In genomic region chr1:68104155-68104554, GRCh38 we compare ENCODE assay signal across 2 cellular contexts.
TF ChIP-seq lines count a peak whose summit lies in the region.

No MANE protein-coding gene starts in this region.

TF ChIP-seq in IMR-90, 13 proteins besides CTCF, POLR2A, EP300 and RAD21 (continued from another document):
- no peak for TF ChIP-seq ELK1 (IDR thresholded peaks at IDR 0.05; ENCODE audit: borderline replicate concordance, low read depth, low read length)
- no peak for TF ChIP-seq RCOR1 (IDR thresholded peaks at IDR 0.05; ENCODE audit: insufficient replicate concordance, low read length)
- TF ChIP-seq SMC3 (IDR thresholded peaks at IDR 0.05; ENCODE audit: low read depth, low read length) = no peak
- peak; percentile 71; the same call in 1 of the 2 replicates for TF ChIP-seq NFE2L2 (IDR thresholded peaks at IDR 0.05; ENCODE audit: low read depth, low read length)
- no peak for TF ChIP-seq BHLHE40 (IDR thresholded peaks at IDR 0.05; ENCODE audit: low read depth, low read length)
- no peak for TF ChIP-seq MXI1 (IDR thresholded peaks at IDR 0.05; ENCODE audit: borderline replicate concordance, low read depth, low read length)
- peak; percentile 46; the same call in 1 of the 2 replicates for TF ChIP-seq MAFK (IDR thresholded peaks at IDR 0.05; ENCODE audit: low read depth, low read length)

TF ChIP-seq in SK-N-SH treated with all-trans-retinoic acid at 6 μM for 48 hours, 23 proteins besides CTCF, POLR2A, EP300 and RAD21 (continued from another document):
- TF ChIP-seq POU6F1 (CRISPR knock-in tag; IDR thresholded peaks at IDR 0.05; ENCODE audit: borderline replicate concordance, low read depth) (no peak), PPARA (CRISPR knock-in tag; IDR thresholded peaks at IDR 0.05; ENCODE audit: borderline replicate concordance) (no peak), SNAI2 (CRISPR knock-in tag; IDR thresholded peaks at IDR 0.05) (no peak), CSRNP3 (CRISPR knock-in tag; IDR thresholded peaks at IDR 0.05) (no peak), RARB (CRISPR knock-in tag; IDR thresholded peaks at IDR 0.05) (no peak), ZFP3 (CRISPR knock-in tag; IDR thresholded peaks at IDR 0.05) (no peak), ZNF70 (CRISPR knock-in tag; IDR thresholded peaks at IDR 0.05) (no peak), ZFP30 (CRISPR knock-in tag; IDR thresholded peaks at IDR 0.05) (no peak), GLIS3 (CRISPR knock-in tag; IDR thresholded peaks at IDR 0.05) (no peak), ISL1 (CRISPR knock-in tag; IDR thresholded peaks at IDR 0.05) (no peak), CSDC2 (CRISPR knock-in tag; IDR thresholded peaks at IDR 0.05) (no peak), OSR1 (CRISPR knock-in tag; IDR thresholded peaks at IDR 0.05) (no peak), ZC3H10 (CRISPR knock-in tag; IDR thresholded peaks at IDR 0.05) (no peak), ZNF565 (CRISPR knock-in tag; conservative IDR thresholded peaks at IDR 0.05; ENCODE audit: low read depth) (no peak), TCF4 (CRISPR knock-in tag; IDR thresholded peaks at IDR 0.05; ENCODE audit: borderline replicate concordance) (no peak)
